Comparison of ENCODE assay signal across 8 cellular contexts in the genomic region with DNA sequence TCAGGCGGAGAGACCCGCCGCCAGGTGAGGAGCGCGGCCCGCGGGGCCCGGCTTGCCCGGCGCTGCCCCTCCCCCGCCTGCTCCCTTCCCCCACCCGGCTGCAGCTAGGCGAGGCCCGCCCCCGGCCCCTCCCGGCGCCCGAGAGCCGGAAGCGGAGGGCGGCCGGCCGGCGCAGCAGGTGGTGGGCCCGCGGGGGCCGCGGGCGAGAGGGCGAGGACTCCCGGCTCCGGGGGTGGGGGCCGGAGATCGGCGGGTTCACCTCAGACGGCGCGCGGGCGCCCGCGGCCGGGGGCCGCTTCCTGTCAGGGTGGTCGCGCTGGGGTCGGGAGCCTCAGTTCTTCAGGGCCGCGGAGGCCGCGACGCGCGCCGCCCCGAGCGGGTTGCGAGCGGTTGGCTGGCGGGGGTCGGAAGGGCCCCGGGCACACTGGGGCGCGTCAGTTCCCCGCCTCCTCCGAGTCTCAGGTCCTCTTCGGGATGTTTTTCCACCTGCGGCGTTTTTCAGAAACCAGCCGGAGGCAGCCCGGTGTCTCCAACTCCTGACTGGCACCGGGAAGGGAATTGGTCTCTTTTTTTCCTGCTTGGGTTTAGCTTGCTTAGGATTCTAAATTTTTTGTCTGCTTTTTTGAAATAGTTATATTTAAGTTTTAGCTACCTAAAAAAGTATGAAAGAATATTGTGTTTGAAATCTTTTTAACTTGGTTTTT. TPM values are rescaled to one million over a fixed set of nuclear protein-coding genes. Genes with fewer than 3 reads are reported as not detected.
DNase-seq lines count a peak whose midpoint lies in the region; ATAC-seq and TF ChIP-seq lines count a peak whose summit lies in the region.

No MANE protein-coding gene starts in this region.

- no peaks in the 10 kb centered on the region for H3K9me3 ChIP-seq in mucosa of stomach (ENCODE audit: control insufficient read depth, low read length)

- H3K27ac Mint-ChIP-seq in activated B cell treated with CpG ODN at 0.5 μM for 24 hours, result peak overlapping the region; percentile 92
- peak overlapping the region; percentile 96 to 98 for H3K27ac Mint-ChIP-seq in stimulated activated naive CD8-positive, alpha-beta T cell treated with anti-CD3 and anti-CD28 coated beads, Interleukin-15, amount 100 ng/mL, for 72 hours

- no peaks in the 10 kb centered on the region for H3K27me3 ChIP-seq in mucosa of stomach (ENCODE audit: control insufficient read depth, insufficient read depth, low read length)

- H3K9me3 Mint-ChIP-seq in activated B cell treated with CpG ODN at 0.5 μM for 24 hours, result no peaks in the 10 kb centered on the region
- H3K9me3 Mint-ChIP-seq in stimulated activated naive CD8-positive, alpha-beta T cell treated with anti-CD3 and anti-CD28 coated beads, Interleukin-15, amount 100 ng/mL, for 72 hours, result no peaks in the 10 kb centered on the region

- peaks cover 59% of the 10 kb centered on the region for H3K4me1 Mint-ChIP-seq in activated B cell treated with CpG ODN at 0.5 μM for 24 hours
- H3K4me1 Mint-ChIP-seq in stimulated activated naive CD8-positive, alpha-beta T cell treated with anti-CD3 and anti-CD28 coated beads, Interleukin-15, amount 100 ng/mL, for 72 hours, result peaks cover 69% of the 10 kb centered on the region

- DNase-seq in activated gamma-delta T cell (lab: John Stamatoyannopoulos, UW) (peak; percentile 83), activated gamma-delta T cell treated with Interleukin-2 at 50 U/mL for 16 hours (no peak), NCI-H1105 (lab: John Stamatoyannopoulos, UW) (peak; percentile 12), activated B cell treated with CpG ODN at 0.5 μM for 24 hours (peak; percentile 89), epithelial cell of proximal tubule (ENCODE audit: low read depth) (no peak)
- peak in 1 of 2 donors; percentile 67 for DNase-seq in stimulated activated naive CD8-positive, alpha-beta T cell treated with anti-CD3 and anti-CD28 coated beads, Interleukin-15, amount 100 ng/mL, for 72 hours

- no peaks in the 10 kb centered on the region for H3K27me3 Mint-ChIP-seq in activated B cell treated with CpG ODN at 0.5 μM for 24 hours
- H3K27me3 Mint-ChIP-seq in stimulated activated naive CD8-positive, alpha-beta T cell treated with anti-CD3 and anti-CD28 coated beads, Interleukin-15, amount 100 ng/mL, for 72 hours, result peaks cover 6% of the 10 kb centered on the region

- POLR2A ChIA-PET in activated B cell treated with CpG ODN at 0.5 μM for 24 hours (lab: Charles Lee), result interaction anchor here (0.6 to 5.9 kb wide), 17 partner anchors 8 to 1052 kb away, joined by 3 to 39 read pairs (median 7); a partner anchor contains a TSS

- CTCF ChIA-PET in activated B cell treated with CpG ODN at 0.5 μM for 24 hours (lab: Charles Lee), result no interaction called here

- peaks cover 6% of the 10 kb centered on the region for H3K36me3 Mint-ChIP-seq in activated B cell treated with CpG ODN at 0.5 μM for 24 hours (ENCODE audit: low read depth)

- peak overlapping the region; percentile 92 for H3K4me3 Mint-ChIP-seq in activated B cell treated with CpG ODN at 0.5 μM for 24 hours
- peak overlapping the region; percentile 92 for H3K4me3 Mint-ChIP-seq in stimulated activated naive CD8-positive, alpha-beta T cell treated with anti-CD3 and anti-CD28 coated beads, Interleukin-15, amount 100 ng/mL, for 72 hours

- intact Hi-C loops in activated B cell treated with CpG ODN at 0.5 μM for 24 hours (cut with micrococcal nuclease), result loop anchor here (1.0 to 5.0 kb wide), 11 partner anchors 12 to 942 kb away; a partner anchor contains a TSS

- peak; percentile 54 for ATAC-seq in HG02610 (IDR thresholded peaks at IDR 0.05; ENCODE audit: unreplicated experiment)
- ATAC-seq in activated B cell treated with CpG ODN at 0.5 μM for 24 hours (ENCODE audit: low read depth), result peak; percentile 67
- peak; percentile 82 for ATAC-seq in stimulated activated naive CD8-positive, alpha-beta T cell treated with anti-CD3 and anti-CD28 coated beads, Interleukin-15, amount 100 ng/mL, for 72 hours

- peak overlapping the region; percentile 98 for H3K9ac ChIP-seq in mucosa of stomach (ENCODE audit: low read length)

- H3K4me1 ChIP-seq in mucosa of stomach (ENCODE audit: control insufficient read depth, insufficient read depth, low read length), result peaks cover 4% of the 10 kb centered on the region

- peak overlapping the region; percentile 73 for H3K4me3 ChIP-seq in epithelial cell of proximal tubule (ENCODE audit: low read depth, low read length)
- peak overlapping the region; percentile 80 for H3K4me3 ChIP-seq in mucosa of stomach (ENCODE audit: low read length)

- no peak for TF ChIP-seq CTCF in activated B cell treated with CpG ODN at 0.5 μM for 24 hours (IDR thresholded peaks at IDR 0.05)
- TF ChIP-seq CTCF in epithelial cell of proximal tubule (conservative IDR thresholded peaks at IDR 0.05; ENCODE audit: low read depth, low read length), result no peak

- H3K36me3 ChIP-seq in mucosa of stomach (ENCODE audit: control insufficient read depth, insufficient read depth, low read length), result no peaks in the 10 kb centered on the region

RNA-seq across cellular contexts. Expression of a gene that starts 0.5 kb away (rescaled TPM):
- total RNA-seq in activated B cell treated with CpG ODN at 0.5 μM for 24 hours, result 95.5 and 101 TPM in 2 replicates
- 86.7 and 126 TPM in 2 replicates for total RNA-seq in epithelial cell of proximal tubule

Comparison
In these comparisons a context has a peak if more than half of its experiments do, and no peak if none do; other contexts are left out.
1. DNase-seq: peak in activated gamma-delta T cell (single experiment), NCI-H1105 (single experiment) and activated B cell treated with CpG ODN at 0.5 μM for 24 hours (single experiment); none in activated gamma-delta T cell treated with Interleukin-2 at 50 U/mL for 16 hours (single experiment) and epithelial cell of proximal tubule (single experiment).
2. Peak in every context shown above with its lines, with median percentiles within 50 percentile points of each other: ATAC-seq.